Comparison of ENCODE assay signal across 8 cellular contexts in the genomic region with DNA sequence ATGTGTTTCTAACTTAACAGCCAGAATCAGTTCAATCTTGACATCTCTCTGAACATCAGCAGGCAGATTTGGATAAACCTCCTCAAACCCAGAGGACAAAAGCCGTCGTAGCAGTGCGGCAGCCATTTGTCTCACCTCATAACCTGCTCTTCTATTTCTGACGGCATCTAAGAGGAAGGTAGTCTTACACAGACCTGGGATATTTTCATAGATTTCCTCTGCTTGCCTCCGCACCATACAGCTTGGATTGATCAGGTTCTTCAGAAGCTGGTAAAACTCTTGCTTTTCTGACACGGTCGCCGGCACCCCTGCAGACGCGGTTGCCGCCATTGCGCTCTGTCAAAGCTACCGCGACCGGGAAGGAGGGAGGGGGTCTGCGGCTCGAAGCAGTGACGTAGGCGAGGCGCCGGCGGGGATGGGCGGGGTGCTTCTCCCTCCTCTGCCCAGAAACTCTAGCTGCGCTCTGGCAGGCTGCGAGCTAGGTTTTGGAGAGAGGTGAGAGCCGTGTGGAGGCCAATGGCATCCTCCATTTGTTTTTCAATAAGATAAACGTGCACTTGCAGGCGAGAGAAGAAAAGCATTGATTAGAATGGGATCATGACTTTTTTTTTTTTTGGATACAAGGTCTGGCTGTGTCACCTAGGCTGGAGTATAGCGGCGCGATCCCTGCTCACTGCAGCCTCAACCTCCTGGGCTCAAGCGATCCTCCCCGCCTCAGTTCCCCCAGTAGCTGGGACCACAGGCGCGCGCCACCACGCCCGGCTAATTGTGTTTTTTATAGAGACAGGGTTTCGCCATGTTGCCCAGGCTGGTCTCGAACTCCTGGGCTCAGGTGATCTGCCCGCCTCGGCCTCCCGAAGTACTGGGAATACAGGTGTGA. TPM values are rescaled to one million over a fixed set of nuclear protein-coding genes. Genes with fewer than 3 reads are reported as not detected.
A peak's percentile ranks its signal among the peaks of the same experiment; 100 is the strongest.
DNase-seq lines count a peak whose midpoint lies in the region; ATAC-seq and TF ChIP-seq lines count a peak whose summit lies in the region.

Gene RANBP6 (minus strand): TSS at position 347 of the 880 bp plus-strand sequence. CDS start 17 bp downstream, at position 330.

- TF ChIP-seq CTCF in Panc1 (IDR thresholded peaks at IDR 0.05), result no peak

- BruUV-seq in Panc1 (replicated peaks; lab: Mats Ljungman, UMichigan), result no TSS peak

- intact Hi-C loops in Panc1 (cut with micrococcal nuclease; ENCODE audit: unreplicated experiment), result no loop called here

- CTCF ChIA-PET in Panc1 (lab: Charles Lee), result no interaction called here

- peak within 1 kb of the TSS; percentile 93 to 99 (median 96) for H3K4me3 Mint-ChIP-seq in IgD-negative memory B cell

- DNase-seq in DMS153 treated with DMSO at 0.1 percent for 48 hours (lab: John Stamatoyannopoulos, UW; ENCODE audit: unreplicated experiment) (peak; percentile 74), Panc1 (ENCODE audit: low read depth, low spot score) (no peak)
- peak; percentile 90 to 93 for DNase-seq in activated T-cell treated with anti-CD3 and anti-CD28 coated beads, Interleukin-2, amount 50 U/mL, for 48 hours
- DNase-seq in stimulated activated CD8-positive, alpha-beta memory T cell treated with anti-CD3 and anti-CD28 coated beads, Interleukin-7, amount 100 ng/mL, for 24 hours (ENCODE audit: low read depth), result peak; percentile 85

- H3K9ac ChIP-seq in muscle layer of colon (ENCODE audit: low read length), result peak within 1 kb of the TSS; percentile 88

- H3K36me3 ChIP-seq in Panc1 (ENCODE audit: control insufficient read depth, insufficient read depth, low read length) (no peaks in the 10 kb centered on the region; the same call in 1 of the 2 replicates), muscle layer of colon (ENCODE audit: insufficient read depth, low read length) (peaks cover 12% of the 10 kb centered on the region)

- H3K27me3 Mint-ChIP-seq in IgD-negative memory B cell, result no peaks in the 10 kb centered on the region

- POLR2A ChIA-PET in Panc1 (lab: Charles Lee), result interaction anchor here (0.7 kb wide), 1 partner anchor 137 kb away, joined by 5 read pairs; no protein-coding TSS in a partner anchor

- H3K27ac Mint-ChIP-seq in IgD-negative memory B cell, result peak within 1 kb of the TSS; percentile 86 to 97 (median 96)

- ATAC-seq in GM21576 (IDR thresholded peaks at IDR 0.05; ENCODE audit: unreplicated experiment) (peak; percentile 97), Panc1 (peak; percentile 98), esophagus mucosa (peak; percentile 98)

- H3K27me3 ChIP-seq in Panc1 (ENCODE audit: control insufficient read depth, insufficient read depth, low read length), result no peaks in the 10 kb centered on the region
- no peaks in the 10 kb centered on the region for H3K27me3 ChIP-seq in muscle layer of colon (ENCODE audit: control insufficient read depth in 1 of 2, insufficient read depth in 2 of 2, low read length in 2 of 2)

- H3K36me3 Mint-ChIP-seq in IgD-negative memory B cell, result peaks cover 10% of the 10 kb centered on the region

- H3K9me3 ChIP-seq in Panc1 (ENCODE audit: control insufficient read depth, insufficient read depth, low read depth, low read length) (no peaks in the 10 kb centered on the region), muscle layer of colon (ENCODE audit: low read length) (no peaks in the 10 kb centered on the region)

- H3K4me1 ChIP-seq in Panc1 (ENCODE audit: control insufficient read depth, insufficient read depth, low read length) (0 out of 2 replicates have a peak, but pooled peaks cover 3% of the 10 kb centered on the region), muscle layer of colon (ENCODE audit: insufficient read depth, low read length) (peaks cover 12% of the 10 kb centered on the region)

- H3K27ac ChIP-seq in Panc1 (ENCODE audit: low read length) (peak within 1 kb of the TSS; percentile 73), muscle layer of colon (ENCODE audit: low read depth, low read length) (peak within 1 kb of the TSS; percentile 88)

- H3K4me3 ChIP-seq in Panc1 (ENCODE audit: low read depth in 2 of 2, low read length in 2 of 2) (peak within 1 kb of the TSS; percentile 68 to 74), muscle layer of colon (ENCODE audit: low read depth in 1 of 2, low read length in 2 of 2) (peak within 1 kb of the TSS; percentile 27 to 94)

- in situ Hi-C loops in Panc1 (cut with HindIII; ENCODE audit: low pct_unique_long_range_greater_than_20kb, low sequenced_read_pairs), result no loop called here

- peaks cover 17 to 35% (median 20%) of the 10 kb centered on the region in 3 donors for H3K4me1 Mint-ChIP-seq in IgD-negative memory B cell

- H3K9me3 Mint-ChIP-seq in IgD-negative memory B cell, result peaks cover 0 to 4% (median 4%) of the 10 kb centered on the region in 3 donors

RNA-seq across cellular contexts. Expression of gene RANBP6, which starts in this region (rescaled TPM):
- 10.0 TPM for polyA plus RNA-seq in IgD-negative memory B cell
- total RNA-seq in Panc1 (2021; ENCODE audit: unreplicated experiment) (3.9 TPM), esophagus mucosa (7.5 TPM)
- 2.2 TPM for polyA plus RNA-seq in Panc1 (2012; ENCODE audit: insufficient read length)
